ENCODE assay signal across 25 cellular contexts in the genomic region with DNA sequence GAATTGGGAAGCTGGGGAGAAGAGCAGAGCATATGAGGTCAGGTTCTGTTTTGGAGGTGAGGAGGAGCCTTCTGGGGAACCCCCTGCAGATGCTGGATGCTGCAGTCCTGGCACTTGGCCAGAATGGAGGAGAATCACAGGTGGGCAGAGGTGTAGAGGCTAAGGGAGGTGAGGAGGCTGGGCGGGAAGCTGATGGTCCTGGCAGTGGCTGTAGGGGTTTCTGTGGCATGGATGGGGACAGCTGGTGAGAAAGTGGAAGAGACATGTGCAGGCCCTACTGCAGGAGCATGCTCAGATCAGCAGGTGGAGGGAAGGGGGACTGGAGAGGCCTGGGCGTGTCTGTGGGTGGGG.
"Had no signal": no experiment of that assay in that cellular context is flagged by ENCODE, and none has a peak within 500 bp of the region (broad histone marks: within the 10 kb centered on the region; RNA-seq: fewer than 3 reads in every experiment).

No MANE protein-coding gene starts in this region.

- H3K9me3 ChIP-seq: SJCRH30, SK-N-SH had no signal

- H3K9ac ChIP-seq: SK-N-SH had no signal

- DNase-seq: activated CD4-positive, alpha-beta T cell treated with anti-CD3 and anti-CD28 coated beads for 48 hours; activated CD4-positive, alpha-beta T cell treated with anti-CD3 and anti-CD28 coated beads, Interleukin-2, amount 50 U/mL, for 4 hours; activated CD4-positive, CD25-positive, alpha-beta regulatory T cell treated with anti-CD3 and anti-CD28 coated beads, Interleukin-2, amount 50 U/mL, for 72 hours; activated CD8-positive, alpha-beta memory T cell treated with anti-CD3 and anti-CD28 coated beads, Interleukin-2, amount 50 U/mL, for 48 hours; activated CD8-positive, alpha-beta T cell treated with anti-CD3 and anti-CD28 coated beads, Interleukin-2, amount 10 ng/mL, durations not matched to agents 7 days and 5 days; activated T-cell treated with anti-CD3 and anti-CD28 coated beads, Interleukin-2, amount 50 U/mL, for 1 hour; cerebellar nuclear complex; KG1; NCI-H1048; NCI-H1417; NCI-H1930; NCI-H2171; NCI-H2227 treated with DMSO at 0.1 percent for 48 hours; NCI-H446 treated with DMSO at 0.1 percent for 48 hours; NCI-H524 treated with DMSO at 0.1 percent for 48 hours; NCI-H82; OCI-M1; RPMI8226; SJCRH30; SK-N-SH; SW 1271 had no signal

- ATAC-seq: activated CD8-positive, alpha-beta T cell treated with anti-CD3 and anti-CD28 coated beads, Interleukin-2, amount 10 ng/mL, durations not matched to agents 7 days and 5 days; activated naive CD4-positive, alpha-beta T cell treated with anti-CD3 and anti-CD28 coated beads, Interleukin-2, amount 50 U/mL, for 72 hours; Panc1; Right ventricle myocardium inferior; WTC11 had no signal

- H3K4me1 ChIP-seq: SJCRH30 had no signal

- H3K4me3 ChIP-seq: SJCRH30 had no signal

- H3K27me3 ChIP-seq: SJCRH30 had no signal

- H3K4me2 ChIP-seq: SK-N-SH had no signal

- H3K27ac ChIP-seq: SJCRH30 had no signal
